Comparison of ENCODE assay signal across 8 cellular contexts in the genomic region with DNA sequence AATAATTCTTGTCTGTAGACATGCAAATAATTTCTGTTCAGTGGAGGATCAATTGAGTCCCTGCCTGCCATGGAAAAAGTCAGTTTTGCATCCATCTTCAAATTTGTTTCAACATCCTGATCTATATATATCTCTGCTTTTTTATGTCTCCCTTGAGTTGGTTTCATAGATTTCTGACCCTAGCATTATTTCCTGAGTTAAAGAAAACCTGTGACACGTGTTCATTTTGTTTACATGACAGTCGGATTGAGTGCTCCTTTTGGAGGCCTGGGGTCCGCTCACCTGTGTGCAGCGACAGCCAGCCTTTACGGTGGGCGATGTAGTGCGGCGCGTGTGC. TPM values are rescaled to one million over a fixed set of nuclear protein-coding genes. Genes with fewer than 3 reads are reported as not detected.
A peak's percentile ranks its signal among the peaks of the same experiment; 100 is the strongest.
DNase-seq lines count a peak whose midpoint lies in the region; ATAC-seq and TF ChIP-seq lines count a peak whose summit lies in the region.

No MANE protein-coding gene starts in this region.

- no peaks in the 10 kb centered on the region for H3K79me2 ChIP-seq in OCI-LY1 (ENCODE audit: insufficient read depth, low read length)

- DNase-seq in epithelial cell of prostate (ENCODE audit: low read depth, low spot score) = no peak
- DNase-seq in osteocyte (ENCODE audit: extremely low spot score, unreplicated experiment) = no peak
- DNase-seq in iPS-NIHi11 (ENCODE audit: low spot score) = no peak
- no peak for DNase-seq in DMS 273 (lab: John Stamatoyannopoulos, UW; ENCODE audit: unreplicated experiment)
- DNase-seq in GOT3 (lab: John Stamatoyannopoulos, UW) = no peak

- H2AFZ ChIP-seq in OCI-LY1 (ENCODE audit: low read length) = no peak overlapping the region

- no peaks in the 10 kb centered on the region; the same call in 1 of the 2 replicates for H3K27me3 ChIP-seq in OCI-LY1 (ENCODE audit: insufficient read depth, low read length)

- H3K36me3 Mint-ChIP-seq in osteocyte (ENCODE audit: unreplicated experiment) = peaks cover 17% of the 10 kb centered on the region

- H3K9me3 ChIP-seq in OCI-LY1 (ENCODE audit: low read length) = peaks cover 12% of the 10 kb centered on the region

- peak overlapping the region; percentile 72 for H3K9ac ChIP-seq in OCI-LY1 (ENCODE audit: low read length)

- peak overlapping the region; percentile 86 for H3K4me3 Mint-ChIP-seq in osteocyte (ENCODE audit: unreplicated experiment)

- H3K9me3 Mint-ChIP-seq in osteocyte (ENCODE audit: unreplicated experiment) = peaks cover 7% of the 10 kb centered on the region

- peaks cover 20% of the 10 kb centered on the region for H3K4me1 ChIP-seq in OCI-LY1 (ENCODE audit: insufficient read depth, low read length, severe bottlenecking)

- no peak for TF ChIP-seq CTCF in OCI-LY1 (IDR thresholded peaks at IDR 0.05; ENCODE audit: low read length)
- no peak for TF ChIP-seq CTCF in osteocyte (IDR thresholded peaks at IDR 0.05)

- H3K27ac ChIP-seq in OCI-LY1 (ENCODE audit: low read depth, low read length, poor library complexity, severe bottlenecking) = peak overlapping the region; percentile 41
- peak overlapping the region; percentile 97 for H3K27ac ChIP-seq in epithelial cell of prostate

- H3K27ac Mint-ChIP-seq in osteocyte (ENCODE audit: unreplicated experiment) = peak overlapping the region; percentile 65

- no peaks in the 10 kb centered on the region for H3F3A ChIP-seq in OCI-LY1 (ENCODE audit: insufficient read depth, low read length)

- H3K36me3 ChIP-seq in OCI-LY1 (ENCODE audit: insufficient read depth, low read length) = peaks cover 37% of the 10 kb centered on the region

- H3K27me3 Mint-ChIP-seq in osteocyte (ENCODE audit: unreplicated experiment) = no peaks in the 10 kb centered on the region

- H3K4me1 Mint-ChIP-seq in osteocyte (ENCODE audit: unreplicated experiment) = peaks cover 44% of the 10 kb centered on the region

- peak overlapping the region; percentile 70 for H3K4me2 ChIP-seq in OCI-LY1 (ENCODE audit: low read length)

- H4K20me1 ChIP-seq in OCI-LY1 (ENCODE audit: insufficient read depth, low read length) = no peaks in the 10 kb centered on the region

- H3K9me2 ChIP-seq in OCI-LY1 (ENCODE audit: low read depth, low read length) = no peaks in the 10 kb centered on the region

- peak overlapping the region; percentile 82 for H3K4me3 ChIP-seq in OCI-LY1 (ENCODE audit: low read depth, low read length, poor library complexity, severe bottlenecking)

- ATAC-seq in GM21723 (IDR thresholded peaks at IDR 0.05; ENCODE audit: unreplicated experiment) (peak; percentile 6), HG03039 (IDR thresholded peaks at IDR 0.05; ENCODE audit: unreplicated experiment) (no peak)

RNA-seq across cellular contexts. Expression of a gene that starts 0.7 kb away (rescaled TPM):
- total RNA-seq in osteocyte = 90.5 and 90.7 TPM in 2 replicates

RNA-seq across cellular contexts. Expression of a gene that starts 37.7 kb away (rescaled TPM):
- 28.5 and 29.4 TPM in 2 replicates for total RNA-seq in osteocyte

RNA-seq across cellular contexts. Expression of a gene that starts 57.6 kb away (rescaled TPM):
- total RNA-seq in osteocyte = 18.5 and 21.6 TPM in 2 replicates
